25 cellular contexts compared by ENCODE assay signal in the genomic region with DNA sequence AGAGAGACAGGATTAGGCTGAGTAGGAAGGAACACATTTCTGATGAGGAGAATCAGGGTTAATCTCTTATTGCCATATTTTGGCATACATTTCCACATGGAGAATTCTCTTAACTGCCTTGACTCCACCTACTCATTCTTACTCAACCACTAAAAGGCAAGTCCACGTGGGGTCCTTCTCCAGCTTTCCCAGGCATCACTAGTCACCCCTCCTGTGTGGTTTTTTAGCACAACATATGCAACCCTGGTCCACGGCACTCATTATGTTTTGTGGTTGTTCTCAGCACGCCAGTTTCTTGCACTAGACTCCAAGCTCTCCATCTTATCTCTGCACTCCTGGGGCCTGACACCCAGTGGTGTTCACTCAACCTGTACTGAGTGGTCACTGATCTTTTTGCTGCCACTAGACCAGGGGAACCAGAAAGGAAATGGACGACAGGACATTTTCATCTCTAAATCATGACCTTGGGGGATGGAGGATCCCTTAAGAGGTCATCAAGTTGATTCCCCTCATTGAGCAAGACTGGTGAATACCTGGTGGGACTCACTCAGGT. TPM values are rescaled to one million over a fixed set of nuclear protein-coding genes. Genes with fewer than 3 reads are reported as not detected.
A peak's percentile ranks its signal among the peaks of the same experiment; 100 is the strongest.
DNase-seq lines count a peak whose midpoint lies in the region; ATAC-seq and TF ChIP-seq lines count a peak whose summit lies in the region.
"Had no signal": no experiment of that assay in that cellular context is flagged by ENCODE, and none has a peak within 500 bp of the region (broad histone marks: within the 10 kb centered on the region; RNA-seq: fewer than 3 reads in every experiment).

No MANE protein-coding gene starts in this region.

- intact Hi-C loops in spleen (cut with DNase I; ENCODE audit: low total_unique reads), result no loop called here
- intact Hi-C loops in OCI-LY7 (cut with micrococcal nuclease; ENCODE audit: unreplicated experiment), result no loop called here
- intact Hi-C loops in psoas muscle (cut with DNase I), result no loop called here

- TF ChIP-seq POLR2A in spleen (IDR thresholded peaks at IDR 0.05), result no peak

- H3K27me3 Mint-ChIP-seq in activated naive CD4-positive, alpha-beta T cell treated with anti-CD3 and anti-CD28 coated beads, Interleukin-2, amount 10 ng/mL, durations not matched to agents 7 days and 5 days, result peaks cover 13% of the 10 kb centered on the region
- H3K27me3 Mint-ChIP-seq in T-cell, result peaks cover 0 to 1% of the 10 kb centered on the region in 2 donors
- H3K27me3 Mint-ChIP-seq in effector memory CD8-positive, alpha-beta T cell, result no peaks in the 10 kb centered on the region

- ATAC-seq in T-cell (replicated peaks in 1 of 4), result no peak
- ATAC-seq in effector memory CD8-positive, alpha-beta T cell (replicated peaks), result no peak
- ATAC-seq in psoas muscle, result no peak
- ATAC-seq: left ventricle myocardium superior had no signal

- peak overlapping the region; percentile 93 for H3K27ac Mint-ChIP-seq in activated naive CD4-positive, alpha-beta T cell treated with anti-CD3 and anti-CD28 coated beads, Interleukin-2, amount 10 ng/mL, durations not matched to agents 7 days and 5 days
- peak overlapping the region; percentile 94 to 98 for H3K27ac Mint-ChIP-seq in T-cell
- peak overlapping the region; percentile 92 to 96 for H3K27ac Mint-ChIP-seq in effector memory CD8-positive, alpha-beta T cell
- H3K27ac Mint-ChIP-seq: endodermal cell had no signal

- H3K36me3 Mint-ChIP-seq in activated naive CD4-positive, alpha-beta T cell treated with anti-CD3 and anti-CD28 coated beads, Interleukin-2, amount 10 ng/mL, durations not matched to agents 7 days and 5 days, result peaks cover 5% of the 10 kb centered on the region
- no peaks in the 10 kb centered on the region for H3K36me3 Mint-ChIP-seq in T-cell
- H3K36me3 Mint-ChIP-seq in effector memory CD8-positive, alpha-beta T cell (ENCODE audit: insufficient read depth), result peaks cover 6% of the 10 kb centered on the region

- CTCF ChIA-PET in activated naive CD4-positive, alpha-beta T cell treated with anti-CD3 and anti-CD28 coated beads, Interleukin-2, amount 10 ng/mL, durations not matched to agents 7 days and 5 days (lab: Charles Lee), result no interaction called here
- CTCF ChIA-PET in T-cell (lab: Charles Lee), result interaction anchor here (0.6 to 1.4 kb wide), 3 partner anchors 9 to 166 kb away, joined by 3 to 5 read pairs (median 3); no protein-coding TSS in a partner anchor
- CTCF ChIA-PET in OCI-LY7 (lab: Charles Lee; ENCODE audit: unreplicated experiment), result no interaction called here

- H3K9me3 ChIP-seq in spleen (no peaks in the 10 kb centered on the region), OCI-LY7 (ENCODE audit: low read length) (no peaks in the 10 kb centered on the region), psoas muscle (no peaks in the 10 kb centered on the region)
- H3K9me3 ChIP-seq: colonic mucosa, prostate gland, tibial artery had no signal

- H3K27ac ChIP-seq in spleen, result peak overlapping the region in 5 of 8 donors; percentile 65 to 83 (median 70)
- no peak overlapping the region for H3K27ac ChIP-seq in OCI-LY7 (ENCODE audit: low read depth, low read length, poor library complexity, severe bottlenecking)
- H3K27ac ChIP-seq in psoas muscle, result no peak overlapping the region
- H3K27ac ChIP-seq: colonic mucosa, KMS-11, prostate gland, tibial artery had no signal

- no peak for TF ChIP-seq CTCF in spleen (IDR thresholded peaks at IDR 0.05 in 8 of 11, conservative IDR thresholded peaks at IDR 0.05 in 3 of 11)
- TF ChIP-seq CTCF in OCI-LY7 (conservative IDR thresholded peaks at IDR 0.05; ENCODE audit: low read length), result no peak
- no peak for TF ChIP-seq CTCF in GM13977 (IDR thresholded peaks at IDR 0.05; ENCODE audit: extremely low read depth, insufficient read depth, missing control alignments)
- TF ChIP-seq CTCF in psoas muscle (IDR thresholded peaks at IDR 0.05), result no peak

- H3K36me3 ChIP-seq in spleen, result no peaks in the 10 kb centered on the region
- no peaks in the 10 kb centered on the region for H3K36me3 ChIP-seq in OCI-LY7 (ENCODE audit: insufficient read depth, low read length)
- no peaks in the 10 kb centered on the region for H3K36me3 ChIP-seq in psoas muscle (ENCODE audit: insufficient read depth in 1 of 2, low read depth in 1 of 2)
- H3K36me3 ChIP-seq: colonic mucosa, prostate gland, tibial artery had no signal

- H3K4me1 ChIP-seq in spleen, result peaks cover 0 to 43% (median 4%) of the 10 kb centered on the region in 6 donors
- H3K4me1 ChIP-seq in OCI-LY7 (ENCODE audit: insufficient read depth, low read length, poor library complexity, severe bottlenecking), result no peaks in the 10 kb centered on the region
- no peaks in the 10 kb centered on the region for H3K4me1 ChIP-seq in psoas muscle
- H3K4me1 ChIP-seq: colonic mucosa, prostate gland, tibial artery had no signal

- H3K4me3 Mint-ChIP-seq in activated naive CD4-positive, alpha-beta T cell treated with anti-CD3 and anti-CD28 coated beads, Interleukin-2, amount 10 ng/mL, durations not matched to agents 7 days and 5 days, result no peak overlapping the region
- peak overlapping the region in 1 of 3 donors; percentile 67 for H3K4me3 Mint-ChIP-seq in T-cell
- peak overlapping the region; percentile 66 to 67 for H3K4me3 Mint-ChIP-seq in effector memory CD8-positive, alpha-beta T cell
- H3K4me3 Mint-ChIP-seq: endodermal cell, neural crest cell had no signal

- peaks cover 0 to 9% (median 0%) of the 10 kb centered on the region in 7 donors for H3K27me3 ChIP-seq in spleen (replicated peaks in 1 of 7)
- peaks cover 0 to 4% (median 0%) of the 10 kb centered on the region in 3 donors for H3K27me3 ChIP-seq in psoas muscle (ENCODE audit: insufficient read depth in 3 of 3, low read length in 2 of 3)
- H3K27me3 ChIP-seq: colonic mucosa had no signal

- peaks cover 51% of the 10 kb centered on the region for H3K4me1 Mint-ChIP-seq in activated naive CD4-positive, alpha-beta T cell treated with anti-CD3 and anti-CD28 coated beads, Interleukin-2, amount 10 ng/mL, durations not matched to agents 7 days and 5 days
- peaks cover 55 to 60% (median 60%) of the 10 kb centered on the region in 3 donors for H3K4me1 Mint-ChIP-seq in T-cell
- H3K4me1 Mint-ChIP-seq in effector memory CD8-positive, alpha-beta T cell (ENCODE audit: low read depth in 2 of 2), result peaks cover 52 to 53% of the 10 kb centered on the region in 2 donors

- BruUV-seq in OCI-LY7 (replicated peaks; lab: Mats Ljungman, UMichigan), result no TSS peak

- no peak overlapping the region for H3K4me2 ChIP-seq in OCI-LY7 (ENCODE audit: low read length)
- H3K4me2 ChIP-seq: KMS-11 had no signal

- H4K20me1 ChIP-seq in OCI-LY7 (ENCODE audit: insufficient read depth, low read length), result no peaks in the 10 kb centered on the region

- peaks cover 3% of the 10 kb centered on the region for H3K9me3 Mint-ChIP-seq in activated naive CD4-positive, alpha-beta T cell treated with anti-CD3 and anti-CD28 coated beads, Interleukin-2, amount 10 ng/mL, durations not matched to agents 7 days and 5 days
- H3K9me3 Mint-ChIP-seq in T-cell, result peaks cover 0 to 1% (median 0%) of the 10 kb centered on the region in 3 donors
- peaks cover 6% of the 10 kb centered on the region in 2 donors for H3K9me3 Mint-ChIP-seq in effector memory CD8-positive, alpha-beta T cell
- H3K9me3 Mint-ChIP-seq: endodermal cell, neural crest cell had no signal

- 51 to 63% (median 57%) methylated on average over 4 of the region's 4 CpGs for WGBS in spleen, 5 donors
- 62 to 67% (median 65%) methylated on average over 4 of the region's 4 CpGs for WGBS in psoas muscle, 3 donors

- H3K79me2 ChIP-seq in OCI-LY7 (ENCODE audit: insufficient read depth, low read depth, low read length), result no peaks in the 10 kb centered on the region

- no peaks in the 10 kb centered on the region for H3K9me2 ChIP-seq in OCI-LY7 (ENCODE audit: insufficient read depth, low read length)

- POLR2A ChIA-PET in T-cell (lab: Charles Lee), result interaction anchor here (0.6 to 0.7 kb wide), 2 partner anchors 18 to 1544 kb away, joined by 3 to 4 read pairs; no protein-coding TSS in a partner anchor
- POLR2A ChIA-PET in OCI-LY7 (lab: Charles Lee), result no interaction called here

- no peak overlapping the region for H2AFZ ChIP-seq in OCI-LY7 (ENCODE audit: low read length)

- no peak overlapping the region for H3K4me3 ChIP-seq in spleen
- no peak overlapping the region for H3K4me3 ChIP-seq in OCI-LY7 (ENCODE audit: low read depth, low read length, poor library complexity, severe bottlenecking)
- no peak overlapping the region for H3K4me3 ChIP-seq in psoas muscle
- H3K4me3 ChIP-seq: colonic mucosa, prostate gland, skin epidermis, tibial artery had no signal

- in situ Hi-C loops in GM13977 (cut with MboI; ENCODE audit: low pct_unique_long_range_greater_than_20kb, low sequenced_read_pairs, unreplicated experiment), result no loop called here

- no peak for DNase-seq in activated naive CD4-positive, alpha-beta T cell treated with anti-CD3 and anti-CD28 coated beads, Interleukin-2, amount 10 ng/mL, durations not matched to agents 7 days and 5 days
- DNase-seq in activated naive CD4-positive, alpha-beta T cell treated with anti-CD3 and anti-CD28 coated beads, Interleukin-2, amount 50 U/mL, for 16 hours, result no peak
- DNase-seq in T-cell, result no peak
- no peak for DNase-seq in effector memory CD8-positive, alpha-beta T cell
- DNase-seq in spleen, result no peak
- no peak for DNase-seq in OCI-LY7 (ENCODE audit: low spot score)
- no peak for DNase-seq in GM13977 (ENCODE audit: low spot score)
- no peak for DNase-seq in psoas muscle
- DNase-seq: ACHN; activated CD4-positive, alpha-beta T cell treated with anti-CD3 and anti-CD28 coated beads for 48 hours; colonic mucosa; DND-41; endodermal cell; head of caudate nucleus; left ventricle myocardium superior; midbrain; NCI-H1048; NCI-H2029; NCI-H446 treated with DMSO at 0.1 percent for 48 hours; stimulated activated naive CD4-positive, alpha-beta T cell treated with Interleukin-2 at 50 U/mL for 16 hours; tibial artery had no signal

RNA-seq across cellular contexts. Expression of a gene that starts 18.0 kb away (rescaled TPM):
- total RNA-seq in T-cell (not detected), spleen (not detected), OCI-LY7 (2022) (not detected in 2 replicates), psoas muscle (not detected)
- polyA plus RNA-seq in spleen (not detected), psoas muscle (under 1 TPM in 2 of 3 donors, not detected in 1; 0.01 to 0.04 TPM)
- total RNA-seq in OCI-LY7 (2014; rRNA removed; shearing (Covaris generic)), result not detected in 2 replicates
- total RNA-seq: left ventricle myocardium superior, prostate gland had no signal

RNA-seq across cellular contexts. Expression of a gene that starts 58.0 kb away (rescaled TPM):
- 10 to 100 TPM; 17.2 to 30.5 (median 25.4) TPM for total RNA-seq in T-cell
- 10 to 100 TPM; 21.9 to 34.9 (median 25.4) TPM for total RNA-seq in spleen
- 10 to 100 TPM in 1 of 3 donors, 1 to 10 TPM in 2; 7.3 to 10.4 (median 7.9) TPM for polyA plus RNA-seq in spleen
- 11.0 and 12.2 TPM in 2 replicates for total RNA-seq in OCI-LY7 (2014; rRNA removed; shearing (Covaris generic))
- 24.9 and 26.1 TPM in 2 replicates for total RNA-seq in OCI-LY7 (2022)
- total RNA-seq in psoas muscle, result 10 to 100 TPM in 2 of 4 donors, 1 to 10 TPM in 2; 8.3 to 15.2 (median 10.8) TPM
- 10 to 100 TPM in 2 of 3 donors, 1 to 10 TPM in 1; 7.9 to 18.3 (median 11.4) TPM for polyA plus RNA-seq in psoas muscle

Comparison
In these comparisons a context has a peak if more than half of its experiments do, and no peak if none do; other contexts are left out.
1. H3K27ac ChIP-seq: peak in spleen (5 of 8); none in OCI-LY7 (single experiment) and psoas muscle (single experiment).
2. CTCF ChIA-PET loops: an anchor here in T-cell (0.6 to 1.4 kb wide); none called in activated naive CD4-positive, alpha-beta T cell treated with anti-CD3 and anti-CD28 coated beads, Interleukin-2, amount 10 ng/mL, durations not matched to agents 7 days and 5 days and OCI-LY7.
3. Peak in every context shown above with its lines, with median percentiles within 50 percentile points of each other: H3K27ac Mint-ChIP-seq.